In the genomic region with DNA sequence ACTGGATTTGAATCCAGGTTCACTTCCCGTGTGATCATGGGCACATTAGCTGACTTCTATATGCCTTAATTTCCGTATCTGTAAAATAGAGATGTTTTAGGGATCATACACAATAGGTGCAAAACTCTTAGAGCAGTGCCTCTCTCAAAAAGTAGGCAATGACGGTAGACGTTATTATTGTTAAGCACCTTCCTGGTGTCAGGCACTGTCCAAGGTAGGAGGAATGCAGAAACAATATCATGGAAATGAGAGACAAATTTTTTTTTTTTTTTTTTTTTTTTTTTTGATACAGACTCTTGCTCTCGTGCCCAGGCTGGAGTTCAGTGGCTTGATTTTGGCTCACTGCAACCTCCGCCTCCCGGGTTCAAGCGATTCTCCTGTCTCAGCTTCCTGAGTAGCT, we compare ENCODE assay signal across 1 cellular context.
TF ChIP-seq lines count a peak whose summit lies in the region.

No MANE protein-coding gene starts in this region.

TF ChIP-seq in HEK293, 187 proteins besides CTCF, POLR2A, EP300 and RAD21:
- TF ChIP-seq, protein P1, sequence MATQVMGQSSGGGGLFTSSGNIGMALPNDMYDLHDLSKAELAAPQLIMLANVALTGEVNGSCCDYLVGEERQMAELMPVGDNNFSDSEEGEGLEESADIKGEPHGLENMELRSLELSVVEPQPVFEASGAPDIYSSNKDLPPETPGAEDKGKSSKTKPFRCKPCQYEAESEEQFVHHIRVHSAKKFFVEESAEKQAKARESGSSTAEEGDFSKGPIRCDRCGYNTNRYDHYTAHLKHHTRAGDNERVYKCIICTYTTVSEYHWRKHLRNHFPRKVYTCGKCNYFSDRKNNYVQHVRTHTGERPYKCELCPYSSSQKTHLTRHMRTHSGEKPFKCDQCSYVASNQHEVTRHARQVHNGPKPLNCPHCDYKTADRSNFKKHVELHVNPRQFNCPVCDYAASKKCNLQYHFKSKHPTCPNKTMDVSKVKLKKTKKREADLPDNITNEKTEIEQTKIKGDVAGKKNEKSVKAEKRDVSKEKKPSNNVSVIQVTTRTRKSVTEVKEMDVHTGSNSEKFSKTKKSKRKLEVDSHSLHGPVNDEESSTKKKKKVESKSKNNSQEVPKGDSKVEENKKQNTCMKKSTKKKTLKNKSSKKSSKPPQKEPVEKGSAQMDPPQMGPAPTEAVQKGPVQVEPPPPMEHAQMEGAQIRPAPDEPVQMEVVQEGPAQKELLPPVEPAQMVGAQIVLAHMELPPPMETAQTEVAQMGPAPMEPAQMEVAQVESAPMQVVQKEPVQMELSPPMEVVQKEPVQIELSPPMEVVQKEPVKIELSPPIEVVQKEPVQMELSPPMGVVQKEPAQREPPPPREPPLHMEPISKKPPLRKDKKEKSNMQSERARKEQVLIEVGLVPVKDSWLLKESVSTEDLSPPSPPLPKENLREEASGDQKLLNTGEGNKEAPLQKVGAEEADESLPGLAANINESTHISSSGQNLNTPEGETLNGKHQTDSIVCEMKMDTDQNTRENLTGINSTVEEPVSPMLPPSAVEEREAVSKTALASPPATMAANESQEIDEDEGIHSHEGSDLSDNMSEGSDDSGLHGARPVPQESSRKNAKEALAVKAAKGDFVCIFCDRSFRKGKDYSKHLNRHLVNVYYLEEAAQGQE (tag by site-specific recombination; IDR thresholded peaks at IDR 0.05), result peak; percentile 92
- TF ChIP-seq ZFP41 (tag by site-specific recombination; IDR thresholded peaks at IDR 0.05; ENCODE audit: borderline replicate concordance) (no peak), ZNF843 (tag by site-specific recombination; IDR thresholded peaks at IDR 0.05) (no peak)
- TF ChIP-seq, protein P2, sequence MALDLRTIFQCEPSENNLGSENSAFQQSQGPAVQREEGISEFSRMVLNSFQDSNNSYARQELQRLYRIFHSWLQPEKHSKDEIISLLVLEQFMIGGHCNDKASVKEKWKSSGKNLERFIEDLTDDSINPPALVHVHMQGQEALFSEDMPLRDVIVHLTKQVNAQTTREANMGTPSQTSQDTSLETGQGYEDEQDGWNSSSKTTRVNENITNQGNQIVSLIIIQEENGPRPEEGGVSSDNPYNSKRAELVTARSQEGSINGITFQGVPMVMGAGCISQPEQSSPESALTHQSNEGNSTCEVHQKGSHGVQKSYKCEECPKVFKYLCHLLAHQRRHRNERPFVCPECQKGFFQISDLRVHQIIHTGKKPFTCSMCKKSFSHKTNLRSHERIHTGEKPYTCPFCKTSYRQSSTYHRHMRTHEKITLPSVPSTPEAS (tag by site-specific recombination; IDR thresholded peaks at IDR 0.05), result no peak
- TF ChIP-seq, protein P3, sequence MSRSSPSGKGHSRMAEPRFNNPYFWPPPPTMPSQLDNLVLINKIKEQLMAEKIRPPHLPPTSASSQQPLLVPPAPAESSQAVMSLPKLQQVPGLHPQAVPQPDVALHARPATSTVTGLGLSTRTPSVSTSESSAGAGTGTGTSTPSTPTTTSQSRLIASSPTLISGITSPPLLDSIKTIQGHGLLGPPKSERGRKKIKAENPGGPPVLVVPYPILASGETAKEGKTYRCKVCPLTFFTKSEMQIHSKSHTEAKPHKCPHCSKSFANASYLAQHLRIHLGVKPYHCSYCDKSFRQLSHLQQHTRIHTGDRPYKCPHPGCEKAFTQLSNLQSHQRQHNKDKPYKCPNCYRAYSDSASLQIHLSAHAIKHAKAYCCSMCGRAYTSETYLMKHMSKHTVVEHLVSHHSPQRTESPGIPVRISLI (tag by site-specific recombination; IDR thresholded peaks at IDR 0.05), result 0 out of 2 replicates have a peak, but pooled peaks have one; percentile 40
